Comparison of ENCODE assay signal across 17 cellular contexts in the genomic region with DNA sequence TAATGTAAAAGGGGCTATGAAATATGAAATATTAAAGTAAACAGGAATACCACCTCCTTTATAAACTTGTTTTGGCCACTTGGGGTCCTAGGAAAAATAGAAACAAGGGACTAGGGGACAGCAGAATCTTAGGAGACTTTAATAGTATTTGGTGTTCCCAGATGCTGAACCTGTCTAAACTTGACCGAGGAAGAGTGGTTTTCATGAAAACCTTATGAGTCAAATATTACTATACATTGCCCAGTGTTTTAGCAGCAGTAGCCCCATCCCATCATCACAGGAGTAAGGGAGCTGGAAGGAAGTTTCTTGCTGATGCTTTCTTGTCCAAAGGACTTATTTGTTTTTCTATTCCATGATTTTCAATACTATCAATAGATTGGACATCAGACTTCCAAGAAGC.
DNase-seq lines count a peak whose midpoint lies in the region; ATAC-seq, FAIRE-seq and TF ChIP-seq lines count a peak whose summit lies in the region.
"Had no signal": no experiment of that assay in that cellular context is flagged by ENCODE, and none has a peak within 500 bp of the region (broad histone marks: within the 10 kb centered on the region; RNA-seq: fewer than 3 reads in every experiment).

No MANE protein-coding gene starts in this region.

- TF ChIP-seq CTCF in RWPE2 (IDR thresholded peaks at IDR 0.05; ENCODE audit: poor library complexity, severe bottlenecking) (no peak), bronchial epithelial cell (IDR thresholded peaks at IDR 0.05; ENCODE audit: insufficient read depth, low read length, severe bottlenecking) (no peak), D721Med (IDR thresholded peaks at IDR 0.05; ENCODE audit: insufficient read depth, missing control alignments) (no peak)

- H3K4me3 ChIP-seq in RWPE2 (ENCODE audit: severe bottlenecking) (no peak overlapping the region), bronchial epithelial cell (ENCODE audit: low read depth, low read length) (no peak overlapping the region)
- H3K4me3 ChIP-seq: GM23248 had no signal

- H3K9me3 ChIP-seq in RWPE2 (ENCODE audit: severe bottlenecking): no peaks in the 10 kb centered on the region

- peaks cover 11% of the 10 kb centered on the region for H3K4me1 ChIP-seq in RWPE2 (ENCODE audit: insufficient read depth, poor library complexity, severe bottlenecking)

- no peaks in the 10 kb centered on the region for H3K36me3 ChIP-seq in RWPE2 (ENCODE audit: low read depth)
- no peaks in the 10 kb centered on the region for H3K36me3 ChIP-seq in bronchial epithelial cell (ENCODE audit: control insufficient read depth, insufficient read depth, low read length)

- DNase-seq in RWPE2 (ENCODE audit: low spot score): no peak
- peak; percentile 87 for DNase-seq in bronchial epithelial cell (ENCODE audit: low read depth)
- DNase-seq in NCI-H526 (lab: John Stamatoyannopoulos, UW): no peak
- no peak for DNase-seq in D721Med (ENCODE audit: insufficient read length, low spot score)
- no peak for DNase-seq in inferior parietal cortex (ENCODE audit: extremely low spot score)
- DNase-seq: Calu3; CD4-positive, alpha-beta memory T cell; COR-L47; DMS153; DND-41; GM23248; H7; HCEC 1CT had no signal

- FAIRE-seq in bronchial epithelial cell (lab: Jason Lieb, UNC) (no peak), D721Med (lab: Jason Lieb, UNC) (no peak)
- FAIRE-seq: G401.6, GM12892, H1 had no signal

- no peaks in the 10 kb centered on the region for H3K27me3 ChIP-seq in RWPE2 (ENCODE audit: insufficient read depth, poor library complexity, severe bottlenecking)
- H3K27me3 ChIP-seq in bronchial epithelial cell (ENCODE audit: control insufficient read depth, insufficient read depth, low read length): no peaks in the 10 kb centered on the region

- H3K27ac ChIP-seq in RWPE2 (ENCODE audit: poor library complexity, severe bottlenecking): peak overlapping the region; percentile 12
- H3K27ac ChIP-seq: GM23248 had no signal

- ATAC-seq in RWPE2 (ENCODE audit: low read depth): peak; percentile 81
- ATAC-seq in esophagus mucosa: peak; percentile 71
